ENCODE assay signal across 8 cellular contexts in the genomic region with DNA sequence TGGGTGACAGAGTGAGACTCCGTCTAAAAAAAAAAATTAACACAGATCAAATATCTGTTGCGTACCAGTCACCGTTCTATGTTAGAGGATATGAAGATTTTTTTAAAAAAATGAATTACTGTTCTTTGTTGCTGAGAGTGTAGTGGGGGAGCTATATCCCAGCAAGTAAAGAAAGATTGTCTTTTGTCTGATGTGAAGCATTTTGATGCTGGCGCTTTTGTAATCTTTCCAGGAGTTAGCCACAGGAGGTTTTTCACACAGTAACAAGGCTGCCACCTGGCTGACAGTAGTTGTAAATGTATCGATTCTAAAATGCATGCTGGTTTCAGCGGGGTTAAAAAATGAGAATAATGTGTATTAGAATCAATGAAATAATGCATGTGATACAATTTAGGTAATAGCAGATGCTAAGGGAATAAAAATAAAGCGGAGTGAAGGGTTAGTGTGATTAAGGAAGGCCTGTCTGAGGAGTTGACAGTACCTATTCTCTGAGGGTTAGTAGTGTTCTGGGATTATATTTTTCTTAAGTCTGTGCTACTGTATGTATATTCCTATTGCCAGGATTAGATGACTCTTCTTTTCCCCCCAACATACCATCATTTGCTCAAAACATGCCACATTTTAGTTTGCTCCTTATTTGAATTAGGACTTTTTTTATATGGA. TPM values are rescaled to one million over a fixed set of nuclear protein-coding genes. Genes with fewer than 3 reads are reported as not detected.
DNase-seq lines count a peak whose midpoint lies in the region; ATAC-seq and TF ChIP-seq lines count a peak whose summit lies in the region.

No MANE protein-coding gene starts in this region.

- no peaks in the 10 kb centered on the region for H3K36me3 ChIP-seq in A673 (ENCODE audit: insufficient read depth, low read length, poor library complexity, severe bottlenecking)
- H3K36me3 ChIP-seq in GM06990 (ENCODE audit: control insufficient read depth, insufficient read depth, low read length): no peaks in the 10 kb centered on the region
- no peaks in the 10 kb centered on the region for H3K36me3 ChIP-seq in upper lobe of left lung

- H3K4me3 ChIP-seq in A673 (ENCODE audit: low read depth, low read length, poor library complexity, severe bottlenecking) (peak overlapping the region; percentile 99), GM06990 (replicated peaks; ENCODE audit: low read depth, low read length) (peak overlapping the region; percentile 96), dorsolateral prefrontal cortex (peak overlapping the region in 27 of 59 donors; percentile 2 to 89 (median 18)), upper lobe of left lung (no peak overlapping the region)

- H3K9me3 ChIP-seq in A673 (ENCODE audit: low read depth, low read length, poor library complexity, severe bottlenecking) (no peaks in the 10 kb centered on the region), upper lobe of left lung (no peaks in the 10 kb centered on the region)

- DNase-seq in A673 (ENCODE audit: low spot score) (peak; percentile 85), GM06990 (ENCODE audit: extremely low read depth, insufficient read length) (peak; percentile 40), NCI-H2081 treated with DMSO at 0.1 percent for 48 hours (lab: John Stamatoyannopoulos, UW) (peak; percentile 37), WTC11 (ENCODE audit: low spot score) (peak; percentile 28), dorsolateral prefrontal cortex (peak in 4 of 10 donors; percentile 35 to 60 (median 46)), myocyte (ENCODE audit: low read depth) (peak; percentile 73), upper lobe of left lung (peak in 1 of 2 donors; percentile 51)

- H3K4me1 ChIP-seq in A673 (ENCODE audit: insufficient read depth, low read length, poor library complexity, severe bottlenecking): peaks cover 8% of the 10 kb centered on the region
- H3K4me1 ChIP-seq in upper lobe of left lung: peaks cover 13 to 30% (median 15%) of the 10 kb centered on the region in 4 donors

- H3K27me3 Mint-ChIP-seq in WTC11 (ENCODE audit: low read depth): no peaks in the 10 kb centered on the region

- peak overlapping the region; percentile 93 for H3K4me3 Mint-ChIP-seq in WTC11

- no TSS peak for BruUV-seq in A673 (replicated peaks; lab: Mats Ljungman, UMichigan)

- TF ChIP-seq CTCF in A673 (conservative IDR thresholded peaks at IDR 0.05; ENCODE audit: low read depth, low read length) (peak; percentile 80), GM06990 (IDR thresholded peaks at IDR 0.05; ENCODE audit: insufficient read depth, low read length, poor library complexity, severe bottlenecking) (peak; percentile 61), WTC11 (IDR thresholded peaks at IDR 0.05) (peak; percentile 58), dorsolateral prefrontal cortex (IDR thresholded peaks at IDR 0.05 in 54 of 56, conservative IDR thresholded peaks at IDR 0.05 in 2 of 56; ENCODE audit: low read depth in 1 of 56, partially characterized antibody in 56 of 56) (peak; percentile 66 to 93 (median 84)), upper lobe of left lung (IDR thresholded peaks at IDR 0.05) (peak; percentile 34 to 76 (median 51))

- H3K27ac ChIP-seq in A673 (ENCODE audit: low read depth, low read length, poor library complexity, severe bottlenecking): peak overlapping the region; percentile 100
- H3K27ac ChIP-seq in dorsolateral prefrontal cortex: peak overlapping the region in 4 of 59 donors; percentile 6 to 32 (median 18)
- H3K27ac ChIP-seq in upper lobe of left lung: no peak overlapping the region

- H3K27me3 ChIP-seq in A673 (replicated peaks; ENCODE audit: insufficient read depth, low read depth, low read length, poor library complexity) (no peaks in the 10 kb centered on the region), GM06990 (replicated peaks; ENCODE audit: control insufficient read depth, insufficient read depth, low read length) (no peaks in the 10 kb centered on the region), dorsolateral prefrontal cortex (no peaks in the 10 kb centered on the region), upper lobe of left lung (no peaks in the 10 kb centered on the region)

- CTCF ChIA-PET in A673 (lab: Charles Lee): interaction anchor here (1.3 to 1.8 kb wide), 2 partner anchors 11 to 21 kb away, joined by 4 to 6 read pairs; no protein-coding TSS in a partner anchor
- CTCF ChIA-PET in WTC11 (lab: Charles Lee): interaction anchor here (0.7 to 4.9 kb wide), 10 partner anchors 22 to 133 kb away, joined by 3 to 32 read pairs (median 4); no protein-coding TSS in a partner anchor

- intact Hi-C loops in A673 (cut with micrococcal nuclease; ENCODE audit: unreplicated experiment) (loop anchor here (1.0 kb wide), 1 partner anchor 104 kb away; no protein-coding TSS in a partner anchor), dorsolateral prefrontal cortex (cut with DNase I) (loop anchor here in 1 of 2 donors (1.0 kb wide), 1 partner anchor 124 kb away; no protein-coding TSS in a partner anchor)

- TF ChIP-seq EP300 in upper lobe of left lung (IDR thresholded peaks at IDR 0.05): no peak

- peak overlapping the region; percentile 90 for H3K27ac Mint-ChIP-seq in WTC11

- WGBS in upper lobe of left lung, 2 donors: 35 to 37% methylated on average over 7 of the region's 7 CpGs

- POLR2A ChIA-PET in A673 (lab: Charles Lee; ENCODE audit: low non-redundant PET): no interaction called here
- POLR2A ChIA-PET in WTC11 (lab: Charles Lee): no interaction called here

- ATAC-seq in WTC11 (no peak), upper lobe of left lung (ENCODE audit: low FRiP score in 2 of 2) (no peak), GM21360 (IDR thresholded peaks at IDR 0.05; ENCODE audit: unreplicated experiment) (no peak)

- H3K36me3 Mint-ChIP-seq in WTC11: peaks cover 17% of the 10 kb centered on the region

- peaks cover 28% of the 10 kb centered on the region for H3K4me1 Mint-ChIP-seq in WTC11

- no peaks in the 10 kb centered on the region for H3K9me3 Mint-ChIP-seq in WTC11

- no peak for TF ChIP-seq POLR2A in upper lobe of left lung (IDR thresholded peaks at IDR 0.05)

TF ChIP-seq in WTC11, 78 proteins besides CTCF, POLR2A, EP300 and RAD21:
- no peak for TF ChIP-seq RORB (CRISPR knock-in tag; IDR thresholded peaks at IDR 0.05)
- TF ChIP-seq, protein P1, sequence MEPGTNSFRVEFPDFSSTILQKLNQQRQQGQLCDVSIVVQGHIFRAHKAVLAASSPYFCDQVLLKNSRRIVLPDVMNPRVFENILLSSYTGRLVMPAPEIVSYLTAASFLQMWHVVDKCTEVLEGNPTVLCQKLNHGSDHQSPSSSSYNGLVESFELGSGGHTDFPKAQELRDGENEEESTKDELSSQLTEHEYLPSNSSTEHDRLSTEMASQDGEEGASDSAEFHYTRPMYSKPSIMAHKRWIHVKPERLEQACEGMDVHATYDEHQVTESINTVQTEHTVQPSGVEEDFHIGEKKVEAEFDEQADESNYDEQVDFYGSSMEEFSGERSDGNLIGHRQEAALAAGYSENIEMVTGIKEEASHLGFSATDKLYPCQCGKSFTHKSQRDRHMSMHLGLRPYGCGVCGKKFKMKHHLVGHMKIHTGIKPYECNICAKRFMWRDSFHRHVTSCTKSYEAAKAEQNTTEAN (CRISPR knock-in tag; IDR thresholded peaks at IDR 0.05): no peak
- no peak for TF ChIP-seq OVOL2 (CRISPR knock-in tag; IDR thresholded peaks at IDR 0.05; ENCODE audit: borderline replicate concordance)
- TF ChIP-seq, protein P2, sequence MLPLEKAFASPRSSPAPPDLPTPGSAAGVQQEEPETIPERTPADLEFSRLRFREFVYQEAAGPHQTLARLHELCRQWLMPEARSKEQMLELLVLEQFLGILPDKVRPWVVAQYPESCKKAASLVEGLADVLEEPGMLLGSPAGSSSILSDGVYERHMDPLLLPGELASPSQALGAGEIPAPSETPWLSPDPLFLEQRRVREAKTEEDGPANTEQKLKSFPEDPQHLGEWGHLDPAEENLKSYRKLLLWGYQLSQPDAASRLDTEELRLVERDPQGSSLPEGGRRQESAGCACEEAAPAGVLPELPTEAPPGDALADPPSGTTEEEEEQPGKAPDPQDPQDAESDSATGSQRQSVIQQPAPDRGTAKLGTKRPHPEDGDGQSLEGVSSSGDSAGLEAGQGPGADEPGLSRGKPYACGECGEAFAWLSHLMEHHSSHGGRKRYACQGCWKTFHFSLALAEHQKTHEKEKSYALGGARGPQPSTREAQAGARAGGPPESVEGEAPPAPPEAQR (CRISPR knock-in tag; IDR thresholded peaks at IDR 0.05): no peak
- TF ChIP-seq, protein P3, sequence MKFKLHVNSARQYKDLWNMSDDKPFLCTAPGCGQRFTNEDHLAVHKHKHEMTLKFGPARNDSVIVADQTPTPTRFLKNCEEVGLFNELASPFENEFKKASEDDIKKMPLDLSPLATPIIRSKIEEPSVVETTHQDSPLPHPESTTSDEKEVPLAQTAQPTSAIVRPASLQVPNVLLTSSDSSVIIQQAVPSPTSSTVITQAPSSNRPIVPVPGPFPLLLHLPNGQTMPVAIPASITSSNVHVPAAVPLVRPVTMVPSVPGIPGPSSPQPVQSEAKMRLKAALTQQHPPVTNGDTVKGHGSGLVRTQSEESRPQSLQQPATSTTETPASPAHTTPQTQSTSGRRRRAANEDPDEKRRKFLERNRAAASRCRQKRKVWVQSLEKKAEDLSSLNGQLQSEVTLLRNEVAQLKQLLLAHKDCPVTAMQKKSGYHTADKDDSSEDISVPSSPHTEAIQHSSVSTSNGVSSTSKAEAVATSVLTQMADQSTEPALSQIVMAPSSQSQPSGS (CRISPR knock-in tag; IDR thresholded peaks at IDR 0.05; ENCODE audit: borderline replicate concordance, low read depth): no peak
- no peak for TF ChIP-seq MYBL2 (CRISPR knock-in tag; IDR thresholded peaks at IDR 0.05)
- TF ChIP-seq HMGA2 (CRISPR knock-in tag; IDR thresholded peaks at IDR 0.05): no peak
- TF ChIP-seq CREM (CRISPR knock-in tag; IDR thresholded peaks at IDR 0.05): no peak
- no peak for TF ChIP-seq NFATC4 (CRISPR knock-in tag; IDR thresholded peaks at IDR 0.05)
- TF ChIP-seq RELA (CRISPR knock-in tag; IDR thresholded peaks at IDR 0.05; ENCODE audit: borderline replicate concordance): no peak

RNA-seq across cellular contexts. Expression of a gene that starts 3.4 kb away (rescaled TPM):
- total RNA-seq in A673 (2021): 267 and 269 TPM in 2 replicates
- 220 to 233 TPM (median 223 TPM) in 3 replicates for total RNA-seq in WTC11 (2021)
- 10 to 100 TPM in 33 of 120 experiments, 1 to 10 TPM in 87; 4.1 to 22.3 (median 8.6) TPM for total RNA-seq in dorsolateral prefrontal cortex
- 3.1 and 4.6 TPM in 2 replicates for total RNA-seq in myocyte
- polyA plus RNA-seq in myocyte (2012): 0.77 TPM
- total RNA-seq in upper lobe of left lung: 10 to 100 TPM; 11.1 to 18.5 (median 15.9) TPM

Comparison
In these comparisons a context has a peak if more than half of its experiments do, and no peak if none do; other contexts are left out.
1. H3K4me3 ChIP-seq: peak in A673 (single experiment) and GM06990 (single experiment); none in upper lobe of left lung (0 of 4).
2. Peak in every context shown above with its lines, with median percentiles within 50 percentile points of each other: CTCF ChIP-seq.